1 cellular context compared by ENCODE assay signal in the genomic region with DNA sequence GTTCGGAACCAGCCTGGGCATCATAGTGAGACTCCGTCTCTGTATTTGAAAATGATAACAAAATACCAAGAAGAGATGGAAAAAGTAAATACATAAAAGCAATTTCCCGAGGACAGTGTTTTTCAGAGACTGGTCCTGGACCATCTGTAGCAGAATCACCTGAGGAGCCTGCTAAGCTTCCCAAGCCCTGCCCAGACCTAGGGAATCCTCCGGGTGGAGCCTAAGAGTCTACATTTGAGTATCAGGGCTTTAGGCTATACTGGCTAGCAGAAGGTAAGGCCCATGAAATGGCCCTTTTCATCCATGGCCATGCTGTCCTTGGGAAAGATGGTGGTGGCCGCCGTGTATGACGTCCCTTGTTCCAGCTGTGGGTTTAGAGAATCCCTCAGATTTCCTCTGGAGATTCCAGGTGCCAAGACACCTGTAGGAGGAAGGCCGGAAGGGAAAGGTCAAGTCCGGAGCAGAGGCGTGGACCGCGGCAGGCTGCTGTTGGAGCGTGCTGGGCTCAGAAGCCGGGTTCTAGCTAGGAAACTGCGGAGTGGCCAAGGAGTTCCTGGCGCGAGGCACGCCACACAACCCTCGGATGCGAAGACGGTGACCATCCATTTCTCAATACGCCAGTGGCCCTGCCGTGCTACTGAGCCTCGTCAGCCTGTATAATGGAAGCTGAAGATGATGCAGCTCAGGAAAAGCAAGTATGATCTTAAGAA.
TF ChIP-seq lines count a peak whose summit lies in the region.

No MANE protein-coding gene starts in this region.

TF ChIP-seq in GM23338, 12 proteins besides CTCF, POLR2A, EP300 and RAD21:
- TF ChIP-seq, protein P1, sequence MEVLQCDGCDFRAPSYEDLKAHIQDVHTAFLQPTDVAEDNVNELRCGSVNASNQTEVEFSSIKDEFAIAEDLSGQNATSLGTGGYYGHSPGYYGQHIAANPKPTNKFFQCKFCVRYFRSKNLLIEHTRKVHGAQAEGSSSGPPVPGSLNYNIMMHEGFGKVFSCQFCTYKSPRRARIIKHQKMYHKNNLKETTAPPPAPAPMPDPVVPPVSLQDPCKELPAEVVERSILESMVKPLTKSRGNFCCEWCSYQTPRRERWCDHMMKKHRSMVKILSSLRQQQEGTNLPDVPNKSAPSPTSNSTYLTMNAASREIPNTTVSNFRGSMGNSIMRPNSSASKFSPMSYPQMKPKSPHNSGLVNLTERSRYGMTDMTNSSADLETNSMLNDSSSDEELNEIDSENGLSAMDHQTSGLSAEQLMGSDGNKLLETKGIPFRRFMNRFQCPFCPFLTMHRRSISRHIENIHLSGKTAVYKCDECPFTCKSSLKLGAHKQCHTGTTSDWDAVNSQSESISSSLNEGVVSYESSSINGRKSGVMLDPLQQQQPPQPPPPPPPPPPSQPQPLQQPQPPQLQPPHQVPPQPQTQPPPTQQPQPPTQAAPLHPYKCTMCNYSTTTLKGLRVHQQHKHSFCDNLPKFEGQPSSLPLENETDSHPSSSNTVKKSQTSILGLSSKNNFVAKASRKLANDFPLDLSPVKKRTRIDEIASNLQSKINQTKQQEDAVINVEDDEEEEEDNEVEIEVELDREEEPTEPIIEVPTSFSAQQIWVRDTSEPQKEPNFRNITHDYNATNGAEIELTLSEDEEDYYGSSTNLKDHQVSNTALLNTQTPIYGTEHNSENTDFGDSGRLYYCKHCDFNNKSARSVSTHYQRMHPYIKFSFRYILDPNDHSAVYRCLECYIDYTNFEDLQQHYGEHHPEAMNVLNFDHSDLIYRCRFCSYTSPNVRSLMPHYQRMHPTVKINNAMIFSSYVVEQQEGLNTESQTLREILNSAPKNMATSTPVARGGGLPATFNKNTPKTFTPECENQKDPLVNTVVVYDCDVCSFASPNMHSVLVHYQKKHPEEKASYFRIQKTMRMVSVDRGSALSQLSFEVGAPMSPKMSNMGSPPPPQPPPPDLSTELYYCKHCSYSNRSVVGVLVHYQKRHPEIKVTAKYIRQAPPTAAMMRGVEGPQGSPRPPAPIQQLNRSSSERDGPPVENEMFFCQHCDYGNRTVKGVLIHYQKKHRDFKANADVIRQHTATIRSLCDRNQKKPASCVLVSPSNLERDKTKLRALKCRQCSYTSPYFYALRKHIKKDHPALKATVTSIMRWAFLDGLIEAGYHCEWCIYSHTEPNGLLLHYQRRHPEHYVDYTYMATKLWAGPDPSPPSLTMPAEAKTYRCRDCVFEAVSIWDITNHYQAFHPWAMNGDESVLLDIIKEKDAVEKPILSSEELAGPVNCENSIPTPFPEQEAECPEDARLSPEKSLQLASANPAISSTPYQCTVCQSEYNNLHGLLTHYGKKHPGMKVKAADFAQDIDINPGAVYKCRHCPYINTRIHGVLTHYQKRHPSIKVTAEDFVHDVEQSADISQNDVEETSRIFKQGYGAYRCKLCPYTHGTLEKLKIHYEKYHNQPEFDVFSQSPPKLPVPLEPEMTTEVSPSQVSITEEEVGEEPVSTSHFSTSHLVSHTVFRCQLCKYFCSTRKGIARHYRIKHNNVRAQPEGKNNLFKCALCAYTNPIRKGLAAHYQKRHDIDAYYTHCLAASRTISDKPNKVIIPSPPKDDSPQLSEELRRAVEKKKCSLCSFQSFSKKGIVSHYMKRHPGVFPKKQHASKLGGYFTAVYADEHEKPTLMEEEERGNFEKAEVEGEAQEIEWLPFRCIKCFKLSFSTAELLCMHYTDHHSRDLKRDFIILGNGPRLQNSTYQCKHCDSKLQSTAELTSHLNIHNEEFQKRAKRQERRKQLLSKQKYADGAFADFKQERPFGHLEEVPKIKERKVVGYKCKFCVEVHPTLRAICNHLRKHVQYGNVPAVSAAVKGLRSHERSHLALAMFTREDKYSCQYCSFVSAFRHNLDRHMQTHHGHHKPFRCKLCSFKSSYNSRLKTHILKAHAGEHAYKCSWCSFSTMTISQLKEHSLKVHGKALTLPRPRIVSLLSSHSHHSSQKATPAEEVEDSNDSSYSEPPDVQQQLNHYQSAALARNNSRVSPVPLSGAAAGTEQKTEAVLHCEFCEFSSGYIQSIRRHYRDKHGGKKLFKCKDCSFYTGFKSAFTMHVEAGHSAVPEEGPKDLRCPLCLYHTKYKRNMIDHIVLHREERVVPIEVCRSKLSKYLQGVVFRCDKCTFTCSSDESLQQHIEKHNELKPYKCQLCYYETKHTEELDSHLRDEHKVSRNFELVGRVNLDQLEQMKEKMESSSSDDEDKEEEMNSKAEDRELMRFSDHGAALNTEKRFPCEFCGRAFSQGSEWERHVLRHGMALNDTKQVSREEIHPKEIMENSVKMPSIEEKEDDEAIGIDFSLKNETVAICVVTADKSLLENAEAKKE (CRISPR knock-in tag; IDR thresholded peaks at IDR 0.05), result no peak
- TF ChIP-seq POLR2AphosphoS5 (IDR thresholded peaks at IDR 0.05; ENCODE audit: low read depth) (no peak), EZH2 (IDR thresholded peaks at IDR 0.05; ENCODE audit: low read depth, unreplicated experiment) (no peak), EZH2phosphoT487 (IDR thresholded peaks at IDR 0.05; ENCODE audit: unreplicated experiment) (no peak), STAT1 (IDR thresholded peaks at IDR 0.05; ENCODE audit: unreplicated experiment) (no peak), JUNB (IDR thresholded peaks at IDR 0.05; ENCODE audit: unreplicated experiment) (no peak)
